ENCODE assay signal across 11 cellular contexts in the genomic region with DNA sequence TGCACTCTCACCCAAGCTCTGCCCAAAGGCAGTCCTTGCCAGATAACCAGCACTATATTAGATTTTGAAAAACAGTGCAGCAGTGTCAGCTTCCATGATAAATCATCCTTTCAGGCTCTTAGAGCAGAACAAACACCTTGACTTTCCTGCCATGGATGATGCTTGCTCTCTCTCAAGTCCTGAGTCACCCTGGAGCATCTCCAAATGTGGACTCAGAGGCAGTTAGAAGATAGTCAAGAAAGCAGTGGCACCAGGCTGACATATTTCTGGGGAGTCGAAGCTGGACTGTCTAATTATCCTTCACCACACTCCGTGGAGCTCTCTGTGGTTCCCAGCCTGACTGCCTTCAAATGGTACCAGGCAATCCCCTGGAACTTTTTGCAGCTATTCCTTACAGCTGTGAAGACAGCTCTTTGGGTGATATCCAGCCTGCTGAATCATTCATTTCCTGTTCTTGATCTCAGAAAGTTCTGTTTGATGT.
DNase-seq lines count a peak whose midpoint lies in the region; ATAC-seq and TF ChIP-seq lines count a peak whose summit lies in the region.
"Had no signal": no experiment of that assay in that cellular context is flagged by ENCODE, and none has a peak within 500 bp of the region (broad histone marks: within the 10 kb centered on the region; RNA-seq: fewer than 3 reads in every experiment).

No MANE protein-coding gene starts in this region.

- H3K36me3 ChIP-seq in mesenchymal stem cell (ENCODE audit: control insufficient read depth in 1 of 2, insufficient read depth in 2 of 2, low read depth in 1 of 2, low read length in 2 of 2) (no peaks in the 10 kb centered on the region), uterus (no peaks in the 10 kb centered on the region)
- H3K36me3 ChIP-seq: cardiac muscle cell had no signal

- H4K91ac ChIP-seq in mesenchymal stem cell (ENCODE audit: low read length) = no peak overlapping the region

- peak overlapping the region in 1 of 2 experiments; percentile 7 for H2BK12ac ChIP-seq in mesenchymal stem cell (ENCODE audit: low read length in 2 of 2)

- no peak overlapping the region for H3K4me2 ChIP-seq in mesenchymal stem cell (ENCODE audit: low read length, poor library complexity, severe bottlenecking)

- TF ChIP-seq POLR2A in uterus (IDR thresholded peaks at IDR 0.05) = no peak

- no peaks in the 10 kb centered on the region for H3K79me1 ChIP-seq in mesenchymal stem cell (replicated peaks; ENCODE audit: low read length, poor library complexity, severe bottlenecking)

- H3K27ac ChIP-seq in mesenchymal stem cell (ENCODE audit: low read length, poor library complexity, severe bottlenecking) (peak overlapping the region; percentile 10), uterus (peak overlapping the region; percentile 38 to 63)
- H3K27ac ChIP-seq: cardiac muscle cell had no signal

- peak overlapping the region in 1 of 2 experiments; percentile 40 for H3K18ac ChIP-seq in mesenchymal stem cell (ENCODE audit: low read depth in 1 of 2, low read length in 2 of 2)

- no peak for TF ChIP-seq CTCF in uterus (IDR thresholded peaks at IDR 0.05)

- H3K4me3 ChIP-seq in mesenchymal stem cell (ENCODE audit: insufficient read depth in 1 of 2, low read depth in 1 of 2, low read length in 2 of 2) (peak overlapping the region in 1 of 2 experiments; percentile 5), uterus (no peak overlapping the region)
- H3K4me3 ChIP-seq: cardiac muscle cell had no signal

- ATAC-seq in GM19035 (IDR thresholded peaks at IDR 0.05; ENCODE audit: unreplicated experiment) (no peak), GM21423 (IDR thresholded peaks at IDR 0.05; ENCODE audit: unreplicated experiment) (no peak)
- ATAC-seq: Panc1; stimulated activated naive CD8-positive, alpha-beta T cell treated with anti-CD3 and anti-CD28 coated beads, Interleukin-15, amount 100 ng/mL, for 72 hours had no signal

- H3K23ac ChIP-seq in mesenchymal stem cell (ENCODE audit: low read length in 2 of 2) = no peak overlapping the region

- intact Hi-C loops in uterus (cut with DNase I; ENCODE audit: low total_unique reads) = no loop called here

- no peaks in the 10 kb centered on the region for H3K9me3 ChIP-seq in mesenchymal stem cell (ENCODE audit: control insufficient read depth, low read length)
- no peaks in the 10 kb centered on the region for H3K9me3 ChIP-seq in uterus

- no peak overlapping the region for H3K9ac ChIP-seq in mesenchymal stem cell (ENCODE audit: low read length)

- DNase-seq in LHCN-M2 (ENCODE audit: low read depth) (peak; percentile 78), dedifferentiated amniotic fluid mesenchymal stem cell (ENCODE audit: extremely low spot score) (peak; percentile 52), mesenchymal stem cell (peak; percentile 81), uterus (peak; percentile 72 to 92), AG08396 (ENCODE audit: low spot score) (no peak)
- DNase-seq: activated CD4-positive, alpha-beta T cell treated with anti-CD3 and anti-CD28 coated beads for 48 hours; stimulated activated naive CD8-positive, alpha-beta T cell treated with anti-CD3 and anti-CD28 coated beads, Interleukin-15, amount 100 ng/mL, for 72 hours had no signal

- 18% methylated on average over 2 of the region's 2 CpGs for WGBS in mesenchymal stem cell

- no peak overlapping the region for H4K8ac ChIP-seq in mesenchymal stem cell (ENCODE audit: low read length)

- H2BK5ac ChIP-seq in mesenchymal stem cell (ENCODE audit: low read depth, low read length, poor library complexity, severe bottlenecking) = no peak overlapping the region

- no peak overlapping the region for H2BK15ac ChIP-seq in mesenchymal stem cell (ENCODE audit: low read depth, poor library complexity, severe bottlenecking)

- no peak overlapping the region for H3K4ac ChIP-seq in mesenchymal stem cell (ENCODE audit: low read depth in 1 of 2, low read length in 2 of 2)

- no peak overlapping the region for H2BK120ac ChIP-seq in mesenchymal stem cell (ENCODE audit: low read depth, low read length)

- no peak overlapping the region for H2AK5ac ChIP-seq in mesenchymal stem cell (ENCODE audit: low read length, severe bottlenecking)

- peaks cover 0 to 2% of the 10 kb centered on the region in 2 experiments for H3K27me3 ChIP-seq in mesenchymal stem cell (ENCODE audit: control insufficient read depth in 1 of 2, insufficient read depth in 1 of 2, low read length in 2 of 2)
- H3K27me3 ChIP-seq in uterus = no peaks in the 10 kb centered on the region
- H3K27me3 ChIP-seq: cardiac muscle cell had no signal

- no peak overlapping the region for H3K14ac ChIP-seq in mesenchymal stem cell (ENCODE audit: low read length in 2 of 2)

- H3K4me1 ChIP-seq in mesenchymal stem cell (ENCODE audit: control insufficient read depth, insufficient read depth, low read depth, low read length) (no peaks in the 10 kb centered on the region), uterus (no peaks in the 10 kb centered on the region)

- no peak overlapping the region for H2AFZ ChIP-seq in mesenchymal stem cell (ENCODE audit: low read depth, low read length)
